ENCODE assay signal across 28 cellular contexts in the genomic region with DNA sequence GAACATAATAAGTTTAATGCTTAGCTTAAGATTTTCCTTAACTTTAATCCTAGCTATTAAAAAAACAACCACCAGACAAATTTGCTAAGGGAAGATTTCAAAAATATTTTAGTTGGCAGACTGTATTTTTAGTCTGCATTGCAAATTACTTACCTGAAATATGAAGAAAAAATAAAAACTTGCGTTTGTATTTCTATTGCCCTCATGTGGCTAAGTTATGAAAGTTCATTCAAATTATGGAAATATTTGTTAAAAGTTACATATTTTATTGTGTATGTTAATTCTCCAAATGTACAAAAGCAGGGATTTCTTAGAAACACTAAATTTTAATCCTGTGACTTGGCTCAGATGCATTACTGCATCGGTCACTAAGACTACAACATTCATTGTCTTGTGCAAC. TPM values are rescaled to one million over a fixed set of nuclear protein-coding genes. Genes with fewer than 3 reads are reported as not detected.
DNase-seq lines count a peak whose midpoint lies in the region; ATAC-seq, FAIRE-seq and TF ChIP-seq lines count a peak whose summit lies in the region.
"Had no signal": no experiment of that assay in that cellular context is flagged by ENCODE, and none has a peak within 500 bp of the region (broad histone marks: within the 10 kb centered on the region; RNA-seq: fewer than 3 reads in every experiment).

No MANE protein-coding gene starts in this region.

- no peaks in the 10 kb centered on the region for H3K79me2 ChIP-seq in PC-3 (ENCODE audit: low read length)

- no peaks in the 10 kb centered on the region for H3F3A ChIP-seq in PC-3 (ENCODE audit: low read length, unreplicated experiment)

- H3K27me3 ChIP-seq in PC-3 (ENCODE audit: low read length) (no peaks in the 10 kb centered on the region), small intestine (ENCODE audit: control insufficient read depth in 2 of 2, insufficient read depth in 2 of 2, low read length in 2 of 2) (no peaks in the 10 kb centered on the region)
- H3K27me3 ChIP-seq: thyroid gland had no signal

- H3K4me2 ChIP-seq in PC-3 (ENCODE audit: low read length) = no peak overlapping the region

- H3K9me3 ChIP-seq in PC-3 (ENCODE audit: low read length) (no peaks in the 10 kb centered on the region), small intestine (ENCODE audit: control insufficient read depth, low read depth) (no peaks in the 10 kb centered on the region)
- H3K9me3 ChIP-seq: thyroid gland had no signal

- WGBS in small intestine, 3 donors = 85 to 87% (median 86%) methylated on average over 2 of the region's 2 CpGs

- no peaks in the 10 kb centered on the region for H3K4me1 ChIP-seq in PC-3 (ENCODE audit: insufficient read depth, low read length)
- H3K4me1 ChIP-seq in small intestine (ENCODE audit: control insufficient read depth in 2 of 2, insufficient read depth in 1 of 2, low read depth in 1 of 2, low read length in 1 of 2) = no peaks in the 10 kb centered on the region
- H3K4me1 ChIP-seq: thyroid gland had no signal

- POLR2A ChIA-PET in activated CD8-positive, alpha-beta T cell treated with anti-CD3 and anti-CD28 coated beads for 36 hours (lab: Charles Lee) = no interaction called here
- POLR2A ChIA-PET in activated CD8-positive, alpha-beta T cell treated with anti-CD3 and anti-CD28 coated beads, Interleukin-2, amount 10 ng/mL, durations not matched to agents 7 days and 5 days (lab: Charles Lee) = no interaction called here
- POLR2A ChIA-PET in PC-3 (lab: Charles Lee; ENCODE audit: unreplicated experiment) = no interaction called here

- H3K9me3 Mint-ChIP-seq in activated CD8-positive, alpha-beta T cell treated with anti-CD3 and anti-CD28 coated beads for 36 hours = no peaks in the 10 kb centered on the region
- H3K9me3 Mint-ChIP-seq in activated CD8-positive, alpha-beta T cell treated with anti-CD3 and anti-CD28 coated beads, Interleukin-2, amount 10 ng/mL, durations not matched to agents 7 days and 5 days (ENCODE audit: insufficient read depth) = no peaks in the 10 kb centered on the region
- H3K9me3 Mint-ChIP-seq: activated CD4-positive, alpha-beta memory T cell treated with anti-CD3 and anti-CD28 coated beads for 36 hours; activated naive CD4-positive, alpha-beta T cell treated with anti-CD3 and anti-CD28 coated beads, Interleukin-2, amount 50 U/mL, for 72 hours; activated T-cell treated with anti-CD3 and anti-CD28 coated beads, Interleukin-2, amount 50 U/mL, for 24 hours; CD4-positive, alpha-beta T cell; nephron; stimulated activated memory B cell treated with anti-CD40 and anti-IgM and Interleukin-4, amounts not matched to agents 10 μg/mL and 1 μg/mL and 100 μg/mL, for 72 hours; T-helper 1 cell treated with Interleukin-12 subunit alpha and Interleukin-12 subunit beta and Interleukin-4 antibody, amounts not matched to agents 30 μg/mL and 1 μg/mL, for 36 hours had no signal

- H3K27ac ChIP-seq in PC-3 (ENCODE audit: low read length) = no peak overlapping the region
- no peak overlapping the region for H3K27ac ChIP-seq in small intestine (ENCODE audit: low read depth in 1 of 2, low read length in 1 of 2)
- H3K27ac ChIP-seq in coronary artery = no peak overlapping the region
- H3K27ac ChIP-seq: thyroid gland, WERI-Rb-1 had no signal

- no peak overlapping the region for H3K4me3 Mint-ChIP-seq in activated CD8-positive, alpha-beta T cell treated with anti-CD3 and anti-CD28 coated beads for 36 hours
- H3K4me3 Mint-ChIP-seq in activated CD8-positive, alpha-beta T cell treated with anti-CD3 and anti-CD28 coated beads, Interleukin-2, amount 10 ng/mL, durations not matched to agents 7 days and 5 days = no peak overlapping the region
- H3K4me3 Mint-ChIP-seq: activated CD4-positive, alpha-beta memory T cell treated with anti-CD3 and anti-CD28 coated beads for 36 hours; activated T-cell treated with anti-CD3 and anti-CD28 coated beads, Interleukin-2, amount 50 U/mL, for 24 hours; CD4-positive, alpha-beta T cell; nephron; stimulated activated memory B cell treated with anti-CD40 and anti-IgM and Interleukin-4, amounts not matched to agents 10 μg/mL and 1 μg/mL and 100 μg/mL, for 72 hours; T-helper 1 cell treated with Interleukin-12 subunit alpha and Interleukin-12 subunit beta and Interleukin-4 antibody, amounts not matched to agents 30 μg/mL and 1 μg/mL, for 36 hours had no signal

- no peaks in the 10 kb centered on the region for H3K27me3 Mint-ChIP-seq in activated CD8-positive, alpha-beta T cell treated with anti-CD3 and anti-CD28 coated beads for 36 hours
- H3K27me3 Mint-ChIP-seq in activated CD8-positive, alpha-beta T cell treated with anti-CD3 and anti-CD28 coated beads, Interleukin-2, amount 10 ng/mL, durations not matched to agents 7 days and 5 days (ENCODE audit: low read depth) = no peaks in the 10 kb centered on the region
- H3K27me3 Mint-ChIP-seq: activated CD4-positive, alpha-beta memory T cell treated with anti-CD3 and anti-CD28 coated beads for 36 hours; activated T-cell treated with anti-CD3 and anti-CD28 coated beads, Interleukin-2, amount 50 U/mL, for 24 hours; CD4-positive, alpha-beta T cell; stimulated activated memory B cell treated with anti-CD40 and anti-IgM and Interleukin-4, amounts not matched to agents 10 μg/mL and 1 μg/mL and 100 μg/mL, for 72 hours had no signal

- CTCF ChIA-PET in activated CD8-positive, alpha-beta T cell treated with anti-CD3 and anti-CD28 coated beads for 36 hours (lab: Charles Lee) = interaction anchor here (0.7 to 4.6 kb wide), 13 partner anchors 9 to 114 kb away, joined by 3 to 26 read pairs (median 3); partner anchors contain the start of gene GTF2A2
- CTCF ChIA-PET in activated CD8-positive, alpha-beta T cell treated with anti-CD3 and anti-CD28 coated beads, Interleukin-2, amount 10 ng/mL, durations not matched to agents 7 days and 5 days (lab: Charles Lee) = interaction anchor here (0.7 to 2.4 kb wide), 8 partner anchors 10 to 476 kb away, joined by 3 to 22 read pairs (median 4); no protein-coding TSS in a partner anchor
- CTCF ChIA-PET in PC-3 (lab: Charles Lee) = interaction anchor here (0.6 kb wide), 1 partner anchor 31 kb away, joined by 3 read pairs; the partner anchor contains the start of gene GCNT3

- H3K36me3 Mint-ChIP-seq in activated CD8-positive, alpha-beta T cell treated with anti-CD3 and anti-CD28 coated beads for 36 hours (ENCODE audit: low read depth) = peaks cover 38% of the 10 kb centered on the region
- peaks cover 44% of the 10 kb centered on the region for H3K36me3 Mint-ChIP-seq in activated CD8-positive, alpha-beta T cell treated with anti-CD3 and anti-CD28 coated beads, Interleukin-2, amount 10 ng/mL, durations not matched to agents 7 days and 5 days (ENCODE audit: low read depth)

- H3K9ac ChIP-seq in PC-3 (ENCODE audit: low read length) = no peak overlapping the region

- no peak for TF ChIP-seq CTCF in activated CD8-positive, alpha-beta T cell treated with anti-CD3 and anti-CD28 coated beads for 36 hours (IDR thresholded peaks at IDR 0.05)
- peak; percentile 47; the same call in 1 of the 2 replicates for TF ChIP-seq CTCF in PC-3 (conservative IDR thresholded peaks at IDR 0.05; ENCODE audit: low read depth, low read length)
- no peak for TF ChIP-seq CTCF in coronary artery (IDR thresholded peaks at IDR 0.05)

- ATAC-seq in activated CD8-positive, alpha-beta T cell treated with anti-CD3 and anti-CD28 coated beads for 36 hours = no peak
- no peak for ATAC-seq in activated CD8-positive, alpha-beta T cell treated with anti-CD3 and anti-CD28 coated beads, Interleukin-2, amount 10 ng/mL, durations not matched to agents 7 days and 5 days
- ATAC-seq in PC-3 = no peak
- ATAC-seq: activated naive CD4-positive, alpha-beta T cell treated with anti-CD3 and anti-CD28 coated beads, Interleukin-2, amount 50 U/mL, for 72 hours; left cardiac atrium; stimulated activated memory B cell treated with anti-CD40 and anti-IgM and Interleukin-4, amounts not matched to agents 10 μg/mL and 1 μg/mL and 100 μg/mL, for 72 hours had no signal

- intact Hi-C loops in activated CD8-positive, alpha-beta T cell treated with anti-CD3 and anti-CD28 coated beads for 36 hours (cut with micrococcal nuclease) = no loop called here
- intact Hi-C loops in PC-3 (cut with micrococcal nuclease) = loop anchor here (1.0 kb wide), 1 partner anchor 110 kb away; no protein-coding TSS in a partner anchor

- H4K20me1 ChIP-seq in PC-3 (ENCODE audit: low read length) = no peaks in the 10 kb centered on the region

- no TSS peak for BruUV-seq in PC-3 (replicated peaks; lab: Mats Ljungman, UMichigan)

- H3K27ac Mint-ChIP-seq in activated CD8-positive, alpha-beta T cell treated with anti-CD3 and anti-CD28 coated beads for 36 hours = peak overlapping the region; percentile 1
- H3K27ac Mint-ChIP-seq in activated CD8-positive, alpha-beta T cell treated with anti-CD3 and anti-CD28 coated beads, Interleukin-2, amount 10 ng/mL, durations not matched to agents 7 days and 5 days = no peak overlapping the region
- H3K27ac Mint-ChIP-seq: activated CD4-positive, alpha-beta memory T cell treated with anti-CD3 and anti-CD28 coated beads for 36 hours; activated naive CD4-positive, alpha-beta T cell treated with anti-CD3 and anti-CD28 coated beads, Interleukin-2, amount 50 U/mL, for 72 hours; activated T-cell treated with anti-CD3 and anti-CD28 coated beads, Interleukin-2, amount 50 U/mL, for 24 hours; CD4-positive, alpha-beta T cell; nephron; stimulated activated memory B cell treated with anti-CD40 and anti-IgM and Interleukin-4, amounts not matched to agents 10 μg/mL and 1 μg/mL and 100 μg/mL, for 72 hours; T-helper 1 cell treated with Interleukin-12 subunit alpha and Interleukin-12 subunit beta and Interleukin-4 antibody, amounts not matched to agents 30 μg/mL and 1 μg/mL, for 36 hours had no signal

- no peak overlapping the region for H2AFZ ChIP-seq in PC-3 (ENCODE audit: low read length)

- DNase-seq in activated CD8-positive, alpha-beta T cell treated with anti-CD3 and anti-CD28 coated beads for 36 hours = no peak
- DNase-seq in activated CD8-positive, alpha-beta T cell treated with anti-CD3 and anti-CD28 coated beads, Interleukin-2, amount 10 ng/mL, durations not matched to agents 7 days and 5 days = no peak
- DNase-seq in PC-3 (no peak), fibroblast of peridontal ligament (ENCODE audit: extremely low read depth) (peak; percentile 25), small intestine (no peak), NCI-H1092 treated with DMSO at 0.1 percent for 48 hours (lab: John Stamatoyannopoulos, UW) (no peak), coronary artery (ENCODE audit: low spot score) (no peak)
- DNase-seq in central memory CD4-positive, alpha-beta T cell = no peak
- DNase-seq: ACHN; activated CD4-positive, alpha-beta memory T cell treated with anti-CD3 and anti-CD28 coated beads for 36 hours; activated T-cell treated with anti-CD3 and anti-CD28 coated beads, Interleukin-2, amount 50 U/mL, for 24 hours; CD4-positive, alpha-beta T cell; DMS79; effector memory CD4-positive, alpha-beta T cell; GOT3; IMR-90; left cardiac atrium; NCI-H2029 treated with DMSO at 0.1 percent for 48 hours; NCI-H510A; SHP77 treated with DMSO at 0.1 percent for 48 hours; stimulated activated CD4-positive, alpha-beta T cell treated with anti-CD3 and anti-CD28 coated beads, Interleukin-15, amount 100 ng/mL, for 24 hours; thyroid gland; WERI-Rb-1 had no signal

- no peaks in the 10 kb centered on the region for H3K9me2 ChIP-seq in PC-3 (replicated peaks; ENCODE audit: low read length)

- H3K36me3 ChIP-seq in PC-3 (ENCODE audit: low read depth, low read length) (peaks cover 9% of the 10 kb centered on the region; the same call in 1 of the 2 replicates), small intestine (ENCODE audit: control insufficient read depth in 2 of 2, insufficient read depth in 2 of 2, low read length in 2 of 2) (peaks cover 9 to 12% of the 10 kb centered on the region in 2 donors)

- no peak overlapping the region for H3K4me3 ChIP-seq in PC-3 (ENCODE audit: low read length)
- no peak overlapping the region for H3K4me3 ChIP-seq in small intestine (ENCODE audit: low read depth in 1 of 2, low read length in 2 of 2)
- no peak overlapping the region for H3K4me3 ChIP-seq in coronary artery
- H3K4me3 ChIP-seq: thyroid gland had no signal

- peak; percentile 68 for FAIRE-seq in small intestine (lab: Jason Lieb, UNC)

- peaks cover 11% of the 10 kb centered on the region for H3K4me1 Mint-ChIP-seq in activated CD8-positive, alpha-beta T cell treated with anti-CD3 and anti-CD28 coated beads for 36 hours (ENCODE audit: low read depth)
- no peaks in the 10 kb centered on the region for H3K4me1 Mint-ChIP-seq in activated CD8-positive, alpha-beta T cell treated with anti-CD3 and anti-CD28 coated beads, Interleukin-2, amount 10 ng/mL, durations not matched to agents 7 days and 5 days (ENCODE audit: low read depth)
- H3K4me1 Mint-ChIP-seq: nephron; stimulated activated memory B cell treated with anti-CD40 and anti-IgM and Interleukin-4, amounts not matched to agents 10 μg/mL and 1 μg/mL and 100 μg/mL, for 72 hours had no signal

RNA-seq across cellular contexts. Expression of gene GTF2A2, which starts 15.0 kb away (rescaled TPM):
- 100 to 1,000 TPM; 167 to 173 TPM for total RNA-seq in activated CD8-positive, alpha-beta T cell treated with anti-CD3 and anti-CD28 coated beads for 36 hours
- 100 to 1,000 TPM; 123 to 127 TPM for total RNA-seq in activated CD8-positive, alpha-beta T cell treated with anti-CD3 and anti-CD28 coated beads, Interleukin-2, amount 10 ng/mL, durations not matched to agents 7 days and 5 days
- 53.8 and 83.9 TPM in 2 replicates for total RNA-seq in PC-3 (2014; rRNA removed)
- 10 to 100 TPM; 46.5 to 87.8 (median 49.9) TPM for polyA plus RNA-seq in small intestine

RNA-seq across cellular contexts. Expression of gene GCNT3, which starts 30.8 kb away (rescaled TPM):
- total RNA-seq in activated CD8-positive, alpha-beta T cell treated with anti-CD3 and anti-CD28 coated beads for 36 hours = not detected
- not detected for total RNA-seq in activated CD8-positive, alpha-beta T cell treated with anti-CD3 and anti-CD28 coated beads, Interleukin-2, amount 10 ng/mL, durations not matched to agents 7 days and 5 days
- total RNA-seq in PC-3 (2014; rRNA removed) = 0.18 TPM in 1 of 2 replicates, not detected in the other
- 10 to 100 TPM; 21.7 to 83.9 (median 42.4) TPM for polyA plus RNA-seq in small intestine
- total RNA-seq: activated CD4-positive, alpha-beta memory T cell treated with anti-CD3 and anti-CD28 coated beads for 36 hours; activated naive CD4-positive, alpha-beta T cell treated with anti-CD3 and anti-CD28 coated beads, Interleukin-2, amount 50 U/mL, for 72 hours; cardiac septum; CD4-positive, alpha-beta T cell; IMR-90 had no signal
- polyA plus RNA-seq: IMR-90 had no signal

RNA-seq across cellular contexts. Expression of gene BNIP2, which starts 46.8 kb away (rescaled TPM):
- total RNA-seq in activated CD8-positive, alpha-beta T cell treated with anti-CD3 and anti-CD28 coated beads for 36 hours = 10 to 100 TPM; 52.2 to 53.2 TPM
- 10 to 100 TPM; 69.0 to 74.8 TPM for total RNA-seq in activated CD8-positive, alpha-beta T cell treated with anti-CD3 and anti-CD28 coated beads, Interleukin-2, amount 10 ng/mL, durations not matched to agents 7 days and 5 days
- total RNA-seq in PC-3 (2014; rRNA removed) = 46.1 and 63.4 TPM in 2 replicates
- 10 to 100 TPM; 26.7 to 37.8 (median 35.9) TPM for polyA plus RNA-seq in small intestine
